In genomic region chr19:45485301-45486077, GRCh38 we compare ENCODE assay signal across 8 cellular contexts. TPM values are rescaled to one million over a fixed set of nuclear protein-coding genes. Genes with fewer than 3 reads are reported as not detected.
DNase-seq lines count a peak whose midpoint lies in the region; ATAC-seq and TF ChIP-seq lines count a peak whose summit lies in the region.

No MANE protein-coding gene starts in this region.

- no peak overlapping the region for H3K27ac ChIP-seq in DOHH2 (ENCODE audit: low read depth, low read length)
- H3K27ac ChIP-seq in Karpas-422 (ENCODE audit: low read length) = no peak overlapping the region
- peak overlapping the region; percentile 44 for H3K27ac ChIP-seq in Panc1 (ENCODE audit: low read length)

- H3K4me2 ChIP-seq in DOHH2 (ENCODE audit: low read length) (peak overlapping the region; percentile 87), Karpas-422 (ENCODE audit: low read depth, low read length, poor library complexity, severe bottlenecking) (peak overlapping the region; percentile 68)

- no peaks in the 10 kb centered on the region for H4K20me1 ChIP-seq in DOHH2 (ENCODE audit: control insufficient read depth, insufficient read depth, low read depth, low read length)
- no peaks in the 10 kb centered on the region for H4K20me1 ChIP-seq in Karpas-422 (ENCODE audit: insufficient read depth, low read depth, low read length)

- TF ChIP-seq CTCF in DOHH2 (IDR thresholded peaks at IDR 0.05; ENCODE audit: low read depth, low read length, poor library complexity, severe bottlenecking) (peak; percentile 79), Panc1 (IDR thresholded peaks at IDR 0.05) (peak; percentile 87)

- peak overlapping the region; percentile 70; the same call in 1 of the 2 replicates for H2AFZ ChIP-seq in Karpas-422 (ENCODE audit: low read length)

- H3K27me3 Mint-ChIP-seq in naive thymus-derived CD8-positive, alpha-beta T cell = peaks cover 0 to 5% (median 0%) of the 10 kb centered on the region in 5 donors
- H3K27me3 Mint-ChIP-seq in stimulated activated naive B cell treated with anti-CD40 and anti-IgM and Interleukin-4, amounts not matched to agents 10 μg/mL and 1 μg/mL and 100 μg/mL, for 72 hours = peaks cover 16 to 17% of the 10 kb centered on the region in 2 donors

- peak; percentile 98 for DNase-seq in Karpas-422
- DNase-seq in Panc1 (ENCODE audit: low read depth, low spot score) = peak; percentile 70
- peak; percentile 92 for DNase-seq in activated T-helper 1 cell treated with Interleukin-2 at 50 U/mL for 16 hours (ENCODE audit: low read depth)
- DNase-seq in fibroblast of gingiva (ENCODE audit: low read depth) = peak; percentile 91
- peak; percentile 92 to 99 (median 96) for DNase-seq in naive thymus-derived CD8-positive, alpha-beta T cell
- peak; percentile 92 for DNase-seq in stimulated activated naive B cell treated with anti-CD40 and anti-IgM and Interleukin-4, amounts not matched to agents 10 μg/mL and 1 μg/mL and 100 μg/mL, for 72 hours

- intact Hi-C loops in Panc1 (cut with micrococcal nuclease; ENCODE audit: unreplicated experiment) = no loop called here

- no peaks in the 10 kb centered on the region for H3K9me3 ChIP-seq in DOHH2 (ENCODE audit: control insufficient read depth, insufficient read depth, low read length)
- H3K9me3 ChIP-seq in Karpas-422 (ENCODE audit: low read length) = no peaks in the 10 kb centered on the region
- no peaks in the 10 kb centered on the region for H3K9me3 ChIP-seq in Panc1 (ENCODE audit: control insufficient read depth, insufficient read depth, low read depth, low read length)

- no TSS peak for BruUV-seq in Panc1 (replicated peaks; lab: Mats Ljungman, UMichigan)

- H3K4me1 ChIP-seq in DOHH2 (ENCODE audit: control insufficient read depth, low read length) (peaks cover 9% of the 10 kb centered on the region), Karpas-422 (ENCODE audit: low read length) (peaks cover 8% of the 10 kb centered on the region), Panc1 (ENCODE audit: control insufficient read depth, insufficient read depth, low read length) (no peaks in the 10 kb centered on the region)

- no peaks in the 10 kb centered on the region for H3K27me3 ChIP-seq in DOHH2 (ENCODE audit: control insufficient read depth, low read length)
- H3K27me3 ChIP-seq in Karpas-422 (ENCODE audit: low read length) = no peaks in the 10 kb centered on the region
- H3K27me3 ChIP-seq in Panc1 (ENCODE audit: control insufficient read depth, insufficient read depth, low read length) = no peaks in the 10 kb centered on the region

- H3K36me3 Mint-ChIP-seq in naive thymus-derived CD8-positive, alpha-beta T cell = no peaks in the 10 kb centered on the region
- no peaks in the 10 kb centered on the region for H3K36me3 Mint-ChIP-seq in stimulated activated naive B cell treated with anti-CD40 and anti-IgM and Interleukin-4, amounts not matched to agents 10 μg/mL and 1 μg/mL and 100 μg/mL, for 72 hours

- peak overlapping the region; percentile 89 to 97 (median 92) for H3K4me3 Mint-ChIP-seq in naive thymus-derived CD8-positive, alpha-beta T cell
- peak overlapping the region; percentile 93 to 95 for H3K4me3 Mint-ChIP-seq in stimulated activated naive B cell treated with anti-CD40 and anti-IgM and Interleukin-4, amounts not matched to agents 10 μg/mL and 1 μg/mL and 100 μg/mL, for 72 hours

- H3K79me2 ChIP-seq in DOHH2 (ENCODE audit: control insufficient read depth, low read length) (no peaks in the 10 kb centered on the region), Karpas-422 (ENCODE audit: low read length) (no peaks in the 10 kb centered on the region)

- no peaks in the 10 kb centered on the region for H3F3A ChIP-seq in DOHH2 (ENCODE audit: control insufficient read depth, insufficient read depth)

- H3K9me2 ChIP-seq in DOHH2 (replicated peaks; ENCODE audit: control insufficient read depth, low read length) (no peaks in the 10 kb centered on the region), Karpas-422 (replicated peaks; ENCODE audit: insufficient read depth, low read length) (no peaks in the 10 kb centered on the region)

- H3K36me3 ChIP-seq in DOHH2 (ENCODE audit: control insufficient read depth, low read length) (no peaks in the 10 kb centered on the region), Karpas-422 (ENCODE audit: insufficient read depth, low read length) (no peaks in the 10 kb centered on the region), Panc1 (ENCODE audit: control insufficient read depth, insufficient read depth, low read length) (no peaks in the 10 kb centered on the region)

- peak overlapping the region in 9 of 10 donors; percentile 6 to 92 (median 83) for H3K27ac Mint-ChIP-seq in naive thymus-derived CD8-positive, alpha-beta T cell
- H3K27ac Mint-ChIP-seq in stimulated activated naive B cell treated with anti-CD40 and anti-IgM and Interleukin-4, amounts not matched to agents 10 μg/mL and 1 μg/mL and 100 μg/mL, for 72 hours = peak overlapping the region; percentile 83

- in situ Hi-C loops in Panc1 (cut with HindIII; ENCODE audit: low pct_unique_long_range_greater_than_20kb, low sequenced_read_pairs) = no loop called here

- ATAC-seq in GM21786 (IDR thresholded peaks at IDR 0.05; ENCODE audit: unreplicated experiment) (peak; percentile 88), Panc1 (peak; percentile 99)
- peak; percentile 97 to 99 for ATAC-seq in naive thymus-derived CD8-positive, alpha-beta T cell
- ATAC-seq in stimulated activated naive B cell treated with anti-CD40 and anti-IgM and Interleukin-4, amounts not matched to agents 10 μg/mL and 1 μg/mL and 100 μg/mL, for 72 hours (replicated peaks) = peak; percentile 99

- H3K9ac ChIP-seq in Karpas-422 (ENCODE audit: low read length) = peak overlapping the region; percentile 56

- no peaks in the 10 kb centered on the region for H3K9me3 Mint-ChIP-seq in naive thymus-derived CD8-positive, alpha-beta T cell
- no peaks in the 10 kb centered on the region for H3K9me3 Mint-ChIP-seq in stimulated activated naive B cell treated with anti-CD40 and anti-IgM and Interleukin-4, amounts not matched to agents 10 μg/mL and 1 μg/mL and 100 μg/mL, for 72 hours

- H3K4me3 ChIP-seq in DOHH2 (ENCODE audit: low read length) (peak overlapping the region; percentile 83), Karpas-422 (ENCODE audit: low read length) (peak overlapping the region; percentile 54; the same call in 1 of the 2 replicates), Panc1 (ENCODE audit: low read depth in 2 of 2, low read length in 2 of 2) (peak overlapping the region; percentile 47 to 67)

- POLR2A ChIA-PET in Panc1 (lab: Charles Lee) = no interaction called here
- POLR2A ChIA-PET in naive thymus-derived CD8-positive, alpha-beta T cell (lab: Charles Lee) = interaction anchor here (0.6 to 2.1 kb wide), 11 partner anchors 11 to 83 kb away, joined by 3 to 26 read pairs (median 4); partner anchors contain the start of gene FOSB

- peaks cover 0 to 12% (median 8%) of the 10 kb centered on the region in 4 donors for H3K4me1 Mint-ChIP-seq in naive thymus-derived CD8-positive, alpha-beta T cell
- peaks cover 5 to 15% of the 10 kb centered on the region in 2 donors for H3K4me1 Mint-ChIP-seq in stimulated activated naive B cell treated with anti-CD40 and anti-IgM and Interleukin-4, amounts not matched to agents 10 μg/mL and 1 μg/mL and 100 μg/mL, for 72 hours

- CTCF ChIA-PET in Panc1 (lab: Charles Lee) = interaction anchor here (0.6 to 1.3 kb wide), 8 partner anchors 12 to 157 kb away, joined by 3 to 8 read pairs (median 4); no protein-coding TSS in a partner anchor

RNA-seq across cellular contexts. Expression of gene RTN2, which starts 11.4 kb away (rescaled TPM):
- total RNA-seq in Karpas-422 (2014; rRNA removed; shearing (Covaris generic); ENCODE audit: low replicate concordance) = 3.1 and 4.6 TPM in 2 replicates
- 15.6 TPM for total RNA-seq in Panc1 (2021; ENCODE audit: unreplicated experiment)
- polyA plus RNA-seq in Panc1 (2012; ENCODE audit: insufficient read length) = 31.9 TPM
- 1 to 10 TPM; 1.0 to 1.8 TPM for total RNA-seq in naive thymus-derived CD8-positive, alpha-beta T cell
- under 1 TPM in 2 of 3 donors, not detected in 1; 0.27 to 0.41 TPM for polyA plus RNA-seq in naive thymus-derived CD8-positive, alpha-beta T cell

RNA-seq across cellular contexts. Expression of gene PPM1N, which starts 12.8 kb away (rescaled TPM):
- total RNA-seq in Karpas-422 (2014; rRNA removed; shearing (Covaris generic); ENCODE audit: low replicate concordance) = 0.71 and 8.0 TPM in 2 replicates
- 3.3 TPM for total RNA-seq in Panc1 (2021; ENCODE audit: unreplicated experiment)
- 10.2 TPM for polyA plus RNA-seq in Panc1 (2012; ENCODE audit: insufficient read length)
- total RNA-seq in naive thymus-derived CD8-positive, alpha-beta T cell = 10 to 100 TPM; 12.4 to 15.6 TPM
- polyA plus RNA-seq in naive thymus-derived CD8-positive, alpha-beta T cell = 1 to 10 TPM; 7.2 to 8.7 (median 7.7) TPM

RNA-seq across cellular contexts. Expression of gene FOSB, which starts 17.7 kb away (rescaled TPM):
- total RNA-seq in Karpas-422 (2014; rRNA removed; shearing (Covaris generic); ENCODE audit: low replicate concordance) = 2.5 and 4.0 TPM in 2 replicates
- 13.4 TPM for total RNA-seq in Panc1 (2021; ENCODE audit: unreplicated experiment)
- 6.1 TPM for polyA plus RNA-seq in Panc1 (2012; ENCODE audit: insufficient read length)
- total RNA-seq in naive thymus-derived CD8-positive, alpha-beta T cell = 1 to 10 TPM; 3.5 TPM
- polyA plus RNA-seq in naive thymus-derived CD8-positive, alpha-beta T cell = 10 to 100 TPM; 10.2 to 11.4 (median 11.0) TPM

RNA-seq across cellular contexts. Expression of gene VASP, which starts 21.8 kb away (rescaled TPM):
- 77.9 and 97.9 TPM in 2 replicates for total RNA-seq in Karpas-422 (2014; rRNA removed; shearing (Covaris generic); ENCODE audit: low replicate concordance)
- 101 TPM for total RNA-seq in Panc1 (2021; ENCODE audit: unreplicated experiment)
- 108 TPM for polyA plus RNA-seq in Panc1 (2012; ENCODE audit: insufficient read length)
- 10 to 100 TPM; 72.0 to 72.1 TPM for total RNA-seq in naive thymus-derived CD8-positive, alpha-beta T cell
- 10 to 100 TPM; 39.9 to 49.6 (median 49.0) TPM for polyA plus RNA-seq in naive thymus-derived CD8-positive, alpha-beta T cell
